8 cellular contexts compared by ENCODE assay signal in genomic region chr17:57902117-57902799, GRCh38. TPM values are rescaled to one million over a fixed set of nuclear protein-coding genes. Genes with fewer than 3 reads are reported as not detected.
DNase-seq lines count a peak whose midpoint lies in the region; ATAC-seq, FAIRE-seq and TF ChIP-seq lines count a peak whose summit lies in the region.

No MANE protein-coding gene starts in this region.

- WGBS in pancreas, 2 donors, result 84 to 88% methylated on average over 13 of the region's 13 CpGs

- TF ChIP-seq CTCF in VCaP (conservative IDR thresholded peaks at IDR 0.05) (no peak), pancreas (IDR thresholded peaks at IDR 0.05) (no peak)

- DNase-seq in pancreas, result no peak
- no peak for DNase-seq in activated CD8-positive, alpha-beta memory T cell treated with anti-CD3 and anti-CD28 coated beads, Interleukin-2, amount 10 ng/mL, durations not matched to agents 7 days and 5 days
- DNase-seq in NCI-H1092 (lab: John Stamatoyannopoulos, UW), result no peak
- DNase-seq in T-helper 2 cell, result no peak

- peak; percentile 45 for ATAC-seq in GM18873 (IDR thresholded peaks at IDR 0.05; ENCODE audit: low FRiP score, unreplicated experiment)
- peak; percentile 61 for ATAC-seq in HG02678 (IDR thresholded peaks at IDR 0.05; ENCODE audit: unreplicated experiment)
- ATAC-seq in pancreas, result no peak
- ATAC-seq in activated CD8-positive, alpha-beta memory T cell treated with anti-CD3 and anti-CD28 coated beads, Interleukin-2, amount 10 ng/mL, durations not matched to agents 7 days and 5 days, result no peak
- ATAC-seq in GM18519 (IDR thresholded peaks at IDR 0.05; ENCODE audit: low FRiP score, unreplicated experiment), result no peak

- no peaks in the 10 kb centered on the region for H3K27me3 Mint-ChIP-seq in activated CD8-positive, alpha-beta memory T cell treated with anti-CD3 and anti-CD28 coated beads, Interleukin-2, amount 10 ng/mL, durations not matched to agents 7 days and 5 days

- no peaks in the 10 kb centered on the region for H3K36me3 Mint-ChIP-seq in activated CD8-positive, alpha-beta memory T cell treated with anti-CD3 and anti-CD28 coated beads, Interleukin-2, amount 10 ng/mL, durations not matched to agents 7 days and 5 days

- no peaks in the 10 kb centered on the region for H3K36me3 ChIP-seq in pancreas

- H3K27me3 ChIP-seq in pancreas, result no peaks in the 10 kb centered on the region

- H3K9me3 Mint-ChIP-seq in activated CD8-positive, alpha-beta memory T cell treated with anti-CD3 and anti-CD28 coated beads, Interleukin-2, amount 10 ng/mL, durations not matched to agents 7 days and 5 days (ENCODE audit: low read depth), result no peaks in the 10 kb centered on the region

- no peak overlapping the region for H3K4me3 Mint-ChIP-seq in activated CD8-positive, alpha-beta memory T cell treated with anti-CD3 and anti-CD28 coated beads, Interleukin-2, amount 10 ng/mL, durations not matched to agents 7 days and 5 days

- intact Hi-C loops in pancreas (cut with DNase I), result no loop called here

- H3K27ac Mint-ChIP-seq in activated CD8-positive, alpha-beta memory T cell treated with anti-CD3 and anti-CD28 coated beads, Interleukin-2, amount 10 ng/mL, durations not matched to agents 7 days and 5 days, result no peak overlapping the region

- CTCF ChIA-PET in activated CD8-positive, alpha-beta memory T cell treated with anti-CD3 and anti-CD28 coated beads, Interleukin-2, amount 10 ng/mL, durations not matched to agents 7 days and 5 days (lab: Charles Lee), result interaction anchor here (0.8 kb wide), 1 partner anchor 9 kb away, joined by 3 read pairs; no protein-coding TSS in a partner anchor

- peaks cover 30% of the 10 kb centered on the region for H3K4me1 Mint-ChIP-seq in activated CD8-positive, alpha-beta memory T cell treated with anti-CD3 and anti-CD28 coated beads, Interleukin-2, amount 10 ng/mL, durations not matched to agents 7 days and 5 days

- no peak for FAIRE-seq in pancreas (lab: Jason Lieb, UNC)

- H3K9me3 ChIP-seq in pancreas, result no peaks in the 10 kb centered on the region

- H3K4me1 ChIP-seq in pancreas, result peaks cover 47 to 66% (median 62%) of the 10 kb centered on the region in 3 donors

- no peak overlapping the region for H3K4me3 ChIP-seq in pancreas

- H3K27ac ChIP-seq in VCaP, result peak overlapping the region; percentile 87
- H3K27ac ChIP-seq in pancreas, result peak overlapping the region; percentile 94 to 96 (median 95)

RNA-seq across cellular contexts. Expression of gene MRPS23, which starts 52.4 kb away (rescaled TPM):
- 10 to 100 TPM; 12.7 to 25.4 (median 15.5) TPM for total RNA-seq in pancreas
- 10 to 100 TPM in 1 of 2 donors, 1 to 10 TPM in 1; 5.8 to 15.8 TPM for polyA plus RNA-seq in pancreas
- 10 to 100 TPM; 39.4 to 49.4 TPM for total RNA-seq in activated CD8-positive, alpha-beta memory T cell treated with anti-CD3 and anti-CD28 coated beads, Interleukin-2, amount 10 ng/mL, durations not matched to agents 7 days and 5 days

RNA-seq across cellular contexts. Expression of gene CUEDC1, which starts 53.0 kb away (rescaled TPM):
- 10 to 100 TPM; 16.5 to 22.5 (median 21.2) TPM for total RNA-seq in pancreas
- 10 to 100 TPM; 26.4 to 30.4 TPM for polyA plus RNA-seq in pancreas
- not detected for total RNA-seq in activated CD8-positive, alpha-beta memory T cell treated with anti-CD3 and anti-CD28 coated beads, Interleukin-2, amount 10 ng/mL, durations not matched to agents 7 days and 5 days

Comparison
In these comparisons a context has a peak if more than half of its experiments do, and no peak if none do; other contexts are left out.
1. ATAC-seq: peak in GM18873 (single experiment) and HG02678 (single experiment); none in pancreas (0 of 4), activated CD8-positive, alpha-beta memory T cell treated with anti-CD3 and anti-CD28 coated beads, Interleukin-2, amount 10 ng/mL, durations not matched to agents 7 days and 5 days (single experiment) and GM18519 (single experiment).
2. RNA of gene CUEDC1, which starts 53.0 kb away (total RNA-seq): 16.5 to 22.5 TPM in pancreas; not detected in activated CD8-positive, alpha-beta memory T cell treated with anti-CD3 and anti-CD28 coated beads, Interleukin-2, amount 10 ng/mL, durations not matched to agents 7 days and 5 days; every median in the first group is over 10 times any median in the second.